Comparison of ENCODE assay signal across 21 cellular contexts in genomic region chr9:114473447-114473801, GRCh38.
"Had no signal": no experiment of that assay in that cellular context is flagged by ENCODE, and none has a peak within 500 bp of the region (broad histone marks: within the 10 kb centered on the region; RNA-seq: fewer than 3 reads in every experiment).

No MANE protein-coding gene starts in this region.

- H3K27ac Mint-ChIP-seq: immature natural killer cell; natural killer cell; progenitor cell of endocrine pancreas; stimulated activated memory B cell treated with anti-CD40 and anti-IgM and Interleukin-4, amounts not matched to agents 10 μg/mL and 1 μg/mL and 100 μg/mL, for 72 hours; stimulated activated naive CD8-positive, alpha-beta T cell treated with anti-CD3 and anti-CD28 coated beads, Interleukin-15, amount 100 ng/mL, for 72 hours had no signal

- H3K36me3 Mint-ChIP-seq: natural killer cell had no signal

- ATAC-seq: natural killer cell; right lobe of liver; stimulated activated memory B cell treated with anti-CD40 and anti-IgM and Interleukin-4, amounts not matched to agents 10 μg/mL and 1 μg/mL and 100 μg/mL, for 72 hours; stimulated activated naive CD8-positive, alpha-beta T cell treated with anti-CD3 and anti-CD28 coated beads, Interleukin-15, amount 100 ng/mL, for 72 hours had no signal

- H3K9me3 Mint-ChIP-seq: immature natural killer cell; stimulated activated memory B cell treated with anti-CD40 and anti-IgM and Interleukin-4, amounts not matched to agents 10 μg/mL and 1 μg/mL and 100 μg/mL, for 72 hours; type B pancreatic cell had no signal

- H3K4me3 Mint-ChIP-seq: immature natural killer cell; mesothelial cell of epicardium; naive B cell; natural killer cell; stimulated activated memory B cell treated with anti-CD40 and anti-IgM and Interleukin-4, amounts not matched to agents 10 μg/mL and 1 μg/mL and 100 μg/mL, for 72 hours; stimulated activated naive CD8-positive, alpha-beta T cell treated with anti-CD3 and anti-CD28 coated beads, Interleukin-15, amount 100 ng/mL, for 72 hours; type B pancreatic cell had no signal

- H3K27me3 Mint-ChIP-seq: progenitor cell of endocrine pancreas; stimulated activated memory B cell treated with anti-CD40 and anti-IgM and Interleukin-4, amounts not matched to agents 10 μg/mL and 1 μg/mL and 100 μg/mL, for 72 hours; stimulated activated naive CD8-positive, alpha-beta T cell treated with anti-CD3 and anti-CD28 coated beads, Interleukin-15, amount 100 ng/mL, for 72 hours; type B pancreatic cell had no signal

- DNase-seq: hypothalamus; immature natural killer cell; kidney; left ventricle myocardium inferior; mesendoderm; naive B cell; natural killer cell; ovary; right lobe of liver; stimulated activated CD4-positive, alpha-beta T cell treated with anti-CD3 and anti-CD28 coated beads, Interleukin-1b, Interleukin-23, amount 100 ng/mL, for 48 hours; stimulated activated CD4-positive, alpha-beta T cell treated with anti-CD3 and anti-CD28 coated beads, Interleukin-2, amount 100 ng/mL, for 48 hours; stimulated activated CD4-positive, alpha-beta T cell treated with anti-CD3 and anti-CD28 coated beads, Interleukin-4, amount 100 ng/mL, for 4 hours; stimulated activated CD8-positive, alpha-beta memory T cell treated with anti-CD3 and anti-CD28 coated beads, Interleukin-4, amount 100 ng/mL, for 48 hours; stimulated activated naive CD4-positive, alpha-beta T cell treated with Interleukin-2 at 50 U/mL for 16 hours; stimulated activated naive CD8-positive, alpha-beta T cell treated with anti-CD3 and anti-CD28 coated beads, Interleukin-15, amount 100 ng/mL, for 72 hours; substantia nigra; uterus had no signal
